15 cellular contexts compared by ENCODE assay signal in the genomic region with DNA sequence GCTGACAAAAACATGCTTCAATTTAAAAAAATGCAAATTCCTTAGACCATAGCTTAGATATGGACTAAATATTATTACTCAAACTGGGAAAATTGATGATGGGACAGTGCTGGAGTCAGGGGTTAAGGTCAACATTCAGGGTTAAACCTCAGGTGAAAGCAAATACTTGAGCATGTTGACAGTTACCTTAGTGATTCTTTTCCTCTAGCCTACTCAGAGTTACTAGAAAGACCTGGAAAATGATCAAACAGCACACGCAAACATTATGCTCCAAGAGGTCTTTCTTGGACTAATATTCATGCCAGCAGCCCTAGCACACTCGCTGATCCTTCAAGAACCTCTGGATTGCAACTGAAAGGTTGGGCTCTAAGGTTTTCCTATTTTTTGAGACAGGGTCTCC. TPM values are rescaled to one million over a fixed set of nuclear protein-coding genes. Genes with fewer than 3 reads are reported as not detected.
DNase-seq lines count a peak whose midpoint lies in the region; ATAC-seq and TF ChIP-seq lines count a peak whose summit lies in the region.
"Had no signal": no experiment of that assay in that cellular context is flagged by ENCODE, and none has a peak within 500 bp of the region (broad histone marks: within the 10 kb centered on the region; RNA-seq: fewer than 3 reads in every experiment).

No MANE protein-coding gene starts in this region.

- H3K4me3 ChIP-seq in Peyer's patch (no peak overlapping the region), choroid plexus epithelial cell (ENCODE audit: low read depth, low read length) (no peak overlapping the region), muscle layer of duodenum (ENCODE audit: low read depth in 1 of 2, low read length in 2 of 2) (no peak overlapping the region), thoracic aorta (no peak overlapping the region)
- H3K4me3 ChIP-seq: BLaER1 treated with 17β-estradiol and CSF1 and Interleukin-3, amounts not matched to agents 10 nM and 100 nM; upper lobe of right lung had no signal

- TF ChIP-seq CTCF in Peyer's patch (IDR thresholded peaks at IDR 0.05) (no peak), choroid plexus epithelial cell (conservative IDR thresholded peaks at IDR 0.05; ENCODE audit: low read depth, low read length) (no peak), thoracic aorta (IDR thresholded peaks at IDR 0.05) (no peak)

- H3K4me1 ChIP-seq in Peyer's patch (peaks cover 0 to 20% (median 0%) of the 10 kb centered on the region in 4 donors), muscle layer of duodenum (ENCODE audit: control insufficient read depth in 1 of 2, insufficient read depth in 2 of 2, low read length in 2 of 2) (peaks cover 3 to 39% of the 10 kb centered on the region in 2 donors), thoracic aorta (ENCODE audit: control insufficient read depth in 1 of 2, low read depth in 2 of 2) (peaks cover 83 to 100% of the 10 kb centered on the region in 2 donors)

- H3K27ac ChIP-seq in Peyer's patch (peak overlapping the region in 3 of 4 donors; percentile 25 to 67 (median 38)), muscle layer of duodenum (ENCODE audit: low read length) (peak overlapping the region; percentile 13), thoracic aorta (peak overlapping the region; percentile 88 to 97)
- H3K27ac ChIP-seq: BLaER1 treated with 17β-estradiol and CSF1 and Interleukin-3, amounts not matched to agents 10 nM and 100 nM; upper lobe of right lung had no signal

- ATAC-seq in thoracic aorta (ENCODE audit: insufficient number of reproducible peaks, low FRiP score, low read depth) (no peak), HG02970 (IDR thresholded peaks at IDR 0.05; ENCODE audit: low FRiP score, unreplicated experiment) (no peak), GM21825 (IDR thresholded peaks at IDR 0.05; ENCODE audit: unreplicated experiment) (no peak), HG02678 (IDR thresholded peaks at IDR 0.05; ENCODE audit: unreplicated experiment) (no peak)
- ATAC-seq: activated CD4-positive, alpha-beta T cell treated with anti-CD3 and anti-CD28 coated beads for 36 hours; upper lobe of right lung had no signal

- TF ChIP-seq POLR2A in Peyer's patch (IDR thresholded peaks at IDR 0.05), result no peak

- H3K9me3 ChIP-seq in Peyer's patch, result no peaks in the 10 kb centered on the region
- no peaks in the 10 kb centered on the region for H3K9me3 ChIP-seq in muscle layer of duodenum (ENCODE audit: control insufficient read depth in 1 of 2, low read length in 2 of 2)
- H3K9me3 ChIP-seq in thoracic aorta, result no peaks in the 10 kb centered on the region
- H3K9me3 ChIP-seq: BLaER1 treated with 17β-estradiol and CSF1 and Interleukin-3, amounts not matched to agents 10 nM and 100 nM; upper lobe of right lung had no signal

- no peak for DNase-seq in Peyer's patch
- peak; percentile 47 for DNase-seq in choroid plexus epithelial cell (ENCODE audit: low read depth)
- no peak for DNase-seq in thoracic aorta (ENCODE audit: low spot score)
- DNase-seq: activated CD4-positive, alpha-beta T cell treated with anti-CD3 and anti-CD28 coated beads for 36 hours; DMS79 treated with DMSO at 0.1 percent for 48 hours; H9; islet precursor cell; NCI-H1092; T1000; upper lobe of right lung had no signal

- H3K36me3 ChIP-seq in Peyer's patch (no peaks in the 10 kb centered on the region), muscle layer of duodenum (ENCODE audit: control insufficient read depth in 1 of 2, insufficient read depth in 2 of 2, low read length in 2 of 2) (peaks cover 0 to 7% of the 10 kb centered on the region in 2 donors), thoracic aorta (no peaks in the 10 kb centered on the region)
- H3K36me3 ChIP-seq: upper lobe of right lung had no signal

- H3K27me3 ChIP-seq in Peyer's patch, result no peaks in the 10 kb centered on the region
- H3K27me3 ChIP-seq in muscle layer of duodenum (ENCODE audit: low read depth, low read length), result no peaks in the 10 kb centered on the region
- H3K27me3 ChIP-seq in thoracic aorta (replicated peaks; ENCODE audit: insufficient read depth), result no peaks in the 10 kb centered on the region
- H3K27me3 ChIP-seq: BLaER1 treated with 17β-estradiol and CSF1 and Interleukin-3, amounts not matched to agents 10 nM and 100 nM; upper lobe of right lung had no signal

RNA-seq across cellular contexts. Expression of a gene that starts 10.8 kb away (rescaled TPM):
- total RNA-seq in Peyer's patch (10 to 100 TPM; 37.1 to 92.1 (median 79.1) TPM), thoracic aorta (1,000 to 10,000 TPM; 4,453 to 6,615 TPM)
- total RNA-seq: activated CD4-positive, alpha-beta T cell treated with anti-CD3 and anti-CD28 coated beads for 36 hours had no signal

Comparison
In these comparisons a context has a peak if more than half of its experiments do, and no peak if none do; other contexts are left out.
1. H3K27ac ChIP-seq: peak in every context shown above with its lines; median percentile 92 in thoracic aorta; 38 in Peyer's patch; 13 in muscle layer of duodenum.
2. RNA of a gene that starts 10.8 kb away (total RNA-seq): 4,453 to 6,615 TPM in thoracic aorta; 37.1 to 92.1 TPM in Peyer's patch; every median in the first group is over 10 times any median in the second.